In the genomic region with DNA sequence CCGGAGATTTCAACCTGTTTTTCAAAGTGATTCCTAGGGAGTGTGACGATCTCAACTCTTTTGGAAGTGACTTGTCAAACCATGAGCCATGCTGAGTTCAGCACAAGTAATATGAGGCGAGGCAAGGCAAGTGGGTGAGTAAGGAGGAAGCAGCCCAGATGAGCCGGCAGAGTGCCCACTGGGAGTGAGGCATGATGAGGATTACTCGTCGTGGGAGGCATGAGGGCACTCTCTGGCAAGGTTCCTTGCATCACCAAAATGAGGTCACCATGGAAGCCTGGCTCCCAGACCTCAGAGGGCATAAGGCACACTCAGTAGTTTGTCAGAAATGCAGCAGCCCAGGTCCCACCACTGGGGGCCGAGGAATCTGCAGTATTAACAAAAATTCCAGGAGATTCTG, we compare ENCODE assay signal across 10 cellular contexts.
DNase-seq lines count a peak whose midpoint lies in the region; ATAC-seq and TF ChIP-seq lines count a peak whose summit lies in the region.
"Had no signal": no experiment of that assay in that cellular context is flagged by ENCODE, and none has a peak within 500 bp of the region (broad histone marks: within the 10 kb centered on the region; RNA-seq: fewer than 3 reads in every experiment).

No MANE protein-coding gene starts in this region.

- no peak overlapping the region for H3K9ac ChIP-seq in muscle layer of colon (ENCODE audit: low read length)

- H3K4me3 Mint-ChIP-seq in activated T-cell treated with anti-CD3 and anti-CD28 coated beads, Interleukin-2, amount 50 U/mL, for 24 hours = no peak overlapping the region
- H3K4me3 Mint-ChIP-seq: stimulated activated naive CD8-positive, alpha-beta T cell treated with anti-CD3 and anti-CD28 coated beads, Interleukin-15, Interleukin-2, amounts not matched to agents 100 ng/mL and 50 ng/mL, for 24 hours had no signal

- no peak overlapping the region for H3K27ac Mint-ChIP-seq in activated T-cell treated with anti-CD3 and anti-CD28 coated beads, Interleukin-2, amount 50 U/mL, for 24 hours
- H3K27ac Mint-ChIP-seq: stimulated activated naive CD8-positive, alpha-beta T cell treated with anti-CD3 and anti-CD28 coated beads, Interleukin-15, Interleukin-2, amounts not matched to agents 100 ng/mL and 50 ng/mL, for 24 hours had no signal

- H3K4me3 ChIP-seq in AG10803 (ENCODE audit: low read length) (no peak overlapping the region), muscle layer of colon (ENCODE audit: low read depth in 1 of 2, low read length in 2 of 2) (no peak overlapping the region)

- DNase-seq in AG10803 (ENCODE audit: low read depth) (peak; percentile 92), M059J (ENCODE audit: low read depth) (peak; percentile 91), cerebellum (ENCODE audit: low spot score) (peak; percentile 62)
- DNase-seq in activated T-cell treated with anti-CD3 and anti-CD28 coated beads, Interleukin-2, amount 50 U/mL, for 24 hours = no peak
- no peak for DNase-seq in activated CD4-positive, alpha-beta T cell treated with anti-CD3 and anti-CD28 coated beads for 48 hours
- DNase-seq: activated CD8-positive, alpha-beta memory T cell treated with anti-CD3 and anti-CD28 coated beads, Interleukin-2, amount 50 U/mL, for 4 hours had no signal

- H3K4me1 Mint-ChIP-seq in activated T-cell treated with anti-CD3 and anti-CD28 coated beads, Interleukin-2, amount 50 U/mL, for 24 hours (ENCODE audit: low read depth) = no peaks in the 10 kb centered on the region

- H3K27ac ChIP-seq in muscle layer of colon (ENCODE audit: low read depth, low read length) = peak overlapping the region; percentile 67

- H3K9me3 ChIP-seq in muscle layer of colon (ENCODE audit: low read length) = no peaks in the 10 kb centered on the region

- ATAC-seq in HG03175 (IDR thresholded peaks at IDR 0.05; ENCODE audit: unreplicated experiment) (no peak), HG03571 (IDR thresholded peaks at IDR 0.05; ENCODE audit: unreplicated experiment) (no peak)

- no peaks in the 10 kb centered on the region for H3K36me3 Mint-ChIP-seq in activated T-cell treated with anti-CD3 and anti-CD28 coated beads, Interleukin-2, amount 50 U/mL, for 24 hours (ENCODE audit: low read depth)

- peaks cover 3% of the 10 kb centered on the region for H3K9me3 Mint-ChIP-seq in activated T-cell treated with anti-CD3 and anti-CD28 coated beads, Interleukin-2, amount 50 U/mL, for 24 hours
- H3K9me3 Mint-ChIP-seq: stimulated activated naive CD8-positive, alpha-beta T cell treated with anti-CD3 and anti-CD28 coated beads, Interleukin-15, Interleukin-2, amounts not matched to agents 100 ng/mL and 50 ng/mL, for 24 hours had no signal

- peak; percentile 12; the same call in 1 of the 2 replicates for TF ChIP-seq CTCF in AG10803 (conservative IDR thresholded peaks at IDR 0.05; ENCODE audit: low read length)

- no peaks in the 10 kb centered on the region for H3K36me3 ChIP-seq in muscle layer of colon (ENCODE audit: insufficient read depth, low read length)

- H3K4me1 ChIP-seq in muscle layer of colon (ENCODE audit: insufficient read depth, low read length) = peaks cover 16% of the 10 kb centered on the region

- H3K27me3 ChIP-seq in muscle layer of colon (ENCODE audit: control insufficient read depth in 1 of 2, insufficient read depth in 2 of 2, low read length in 2 of 2) = no peaks in the 10 kb centered on the region

- H3K27me3 Mint-ChIP-seq in activated T-cell treated with anti-CD3 and anti-CD28 coated beads, Interleukin-2, amount 50 U/mL, for 24 hours = no peaks in the 10 kb centered on the region
- H3K27me3 Mint-ChIP-seq: stimulated activated naive CD8-positive, alpha-beta T cell treated with anti-CD3 and anti-CD28 coated beads, Interleukin-15, Interleukin-2, amounts not matched to agents 100 ng/mL and 50 ng/mL, for 24 hours had no signal

Comparison
In these comparisons a context has a peak if more than half of its experiments do, and no peak if none do; other contexts are left out.
1. DNase-seq: peak in AG10803 (single experiment), M059J (single experiment) and cerebellum (single experiment); none in activated T-cell treated with anti-CD3 and anti-CD28 coated beads, Interleukin-2, amount 50 U/mL, for 24 hours (single experiment) and activated CD4-positive, alpha-beta T cell treated with anti-CD3 and anti-CD28 coated beads for 48 hours (single experiment).